In genomic region chr7:71236488-71237179, GRCh38 we compare ENCODE assay signal across 1 cellular context.
TF ChIP-seq lines count a peak whose summit lies in the region.

No MANE protein-coding gene starts in this region.

TF ChIP-seq in GM23338, 12 proteins besides CTCF, POLR2A, EP300 and RAD21 (continued from another document):
- TF ChIP-seq ZNF462 (CRISPR knock-in tag; IDR thresholded peaks at IDR 0.05) (no peak), NANOG (IDR thresholded peaks at IDR 0.05; ENCODE audit: borderline replicate concordance) (no peak), ZNF114 (CRISPR knock-in tag; IDR thresholded peaks at IDR 0.05) (no peak), POLR2AphosphoS5 (IDR thresholded peaks at IDR 0.05; ENCODE audit: low read depth) (no peak), JUNB (IDR thresholded peaks at IDR 0.05; ENCODE audit: unreplicated experiment) (no peak), CREB1 (CRISPR knock-in tag; IDR thresholded peaks at IDR 0.05; ENCODE audit: low read depth) (no peak)
